In the genomic region with DNA sequence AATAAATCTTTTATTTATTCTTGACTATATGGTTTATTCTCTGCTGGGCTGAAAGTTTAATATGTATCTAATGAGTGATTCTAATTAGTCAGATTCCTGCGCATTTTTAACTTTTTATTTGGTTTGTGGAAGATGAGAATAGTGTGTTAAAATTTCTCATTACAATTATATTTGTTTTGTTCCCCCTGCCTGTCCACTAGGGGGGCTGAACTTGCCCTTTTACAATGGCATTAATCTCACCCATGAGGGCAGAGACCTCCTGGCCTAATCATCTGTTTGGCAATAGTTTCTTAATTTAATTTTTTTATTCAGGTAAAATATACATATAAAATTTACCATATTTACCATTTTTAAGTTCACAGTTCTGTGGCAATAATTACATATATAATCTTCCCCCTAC, we compare ENCODE assay signal across 21 cellular contexts.
DNase-seq lines count a peak whose midpoint lies in the region; ATAC-seq, FAIRE-seq and TF ChIP-seq lines count a peak whose summit lies in the region.
"Had no signal": no experiment of that assay in that cellular context is flagged by ENCODE, and none has a peak within 500 bp of the region (broad histone marks: within the 10 kb centered on the region; RNA-seq: fewer than 3 reads in every experiment).

No MANE protein-coding gene starts in this region.

- WGBS in sigmoid colon, 2 donors = 44 to 96% methylated on average over 1 of the region's 1 CpG

- no peak overlapping the region for H3K27ac ChIP-seq in sigmoid colon
- H3K27ac ChIP-seq: Peyer's patch, SJSA1 had no signal

- H3K79me2 ChIP-seq in Loucy (ENCODE audit: insufficient read depth, low read length) = no peaks in the 10 kb centered on the region

- H3K4me3 ChIP-seq in GM06990 (replicated peaks; ENCODE audit: low read depth, low read length) (no peak overlapping the region), Loucy (ENCODE audit: low read length, poor library complexity, severe bottlenecking) (no peak overlapping the region), sigmoid colon (no peak overlapping the region)
- H3K4me3 ChIP-seq: GM12878, Peyer's patch, SJSA1 had no signal

- TF ChIP-seq CTCF in GM06990 (IDR thresholded peaks at IDR 0.05; ENCODE audit: insufficient read depth, low read length, poor library complexity, severe bottlenecking) (peak; percentile 34), Loucy (conservative IDR thresholded peaks at IDR 0.05; ENCODE audit: low read length) (peak; percentile 51), endothelial cell (IDR thresholded peaks at IDR 0.05; ENCODE audit: unreplicated experiment) (peak; percentile 48), sigmoid colon (IDR thresholded peaks at IDR 0.05) (no peak)

- no peak overlapping the region for H2AFZ ChIP-seq in Loucy (ENCODE audit: low read length)

- H3K4me2 ChIP-seq in Loucy (ENCODE audit: low read depth, low read length, poor library complexity, severe bottlenecking) = no peak overlapping the region

- H3K36me3 ChIP-seq in GM06990 (ENCODE audit: control insufficient read depth, insufficient read depth, low read length) (no peaks in the 10 kb centered on the region), Loucy (ENCODE audit: insufficient read depth, low read length) (no peaks in the 10 kb centered on the region), sigmoid colon (no peaks in the 10 kb centered on the region)
- H3K36me3 ChIP-seq: Peyer's patch, SJSA1 had no signal

- DNase-seq in GM06990 (ENCODE audit: extremely low read depth, insufficient read length) (no peak), endothelial cell (ENCODE audit: low spot score) (no peak), RCC 7860 (ENCODE audit: low spot score) (no peak), sigmoid colon (no peak), ACHN (no peak)
- DNase-seq: EL, GF-D8, HCEC 1CT, NCI-H1048, NCI-H1417 treated with DMSO at 0.1 percent for 48 hours, NCI-H187, NCI-H446 treated with DMSO at 0.1 percent for 48 hours, NCI-H69, Peyer's patch, T-helper 17 cell had no signal

- no peaks in the 10 kb centered on the region for H3K27me3 ChIP-seq in GM06990 (replicated peaks; ENCODE audit: control insufficient read depth, insufficient read depth, low read length)
- H3K27me3 ChIP-seq in Loucy (ENCODE audit: insufficient read depth, low read length, poor library complexity, severe bottlenecking) = no peaks in the 10 kb centered on the region
- no peaks in the 10 kb centered on the region for H3K27me3 ChIP-seq in sigmoid colon
- H3K27me3 ChIP-seq: Peyer's patch, SJSA1 had no signal

- TF ChIP-seq EP300 in sigmoid colon (IDR thresholded peaks at IDR 0.05) = no peak

- no peak for FAIRE-seq in RCC 7860 (lab: Jason Lieb, UNC)
- FAIRE-seq: GM12878 had no signal

- no peak overlapping the region for H3K9ac ChIP-seq in Loucy (ENCODE audit: low read depth, low read length, poor library complexity, severe bottlenecking)

- ATAC-seq in HG03159 (IDR thresholded peaks at IDR 0.05; ENCODE audit: unreplicated experiment) = no peak
- ATAC-seq: GM12878, T-helper 17 cell had no signal

- TF ChIP-seq POLR2A in sigmoid colon (IDR thresholded peaks at IDR 0.05) = no peak

- H3K9me3 Mint-ChIP-seq in endothelial cell (ENCODE audit: unreplicated experiment) = no peaks in the 10 kb centered on the region

- in situ Hi-C loops in ACHN (cut with HindIII; ENCODE audit: low pct_ligation_motif_present, low pct_unique_long_range_greater_than_20kb, low sequenced_read_pairs) = no loop called here

- intact Hi-C loops in sigmoid colon (cut with DNase I) = no loop called here

- H3K9me2 ChIP-seq in Loucy (replicated peaks; ENCODE audit: low read depth, low read length) = no peaks in the 10 kb centered on the region

- H3K27ac Mint-ChIP-seq in endothelial cell (ENCODE audit: unreplicated experiment) = no peak overlapping the region
- H3K27ac Mint-ChIP-seq: CD14-positive monocyte, IgD-negative memory B cell, T-helper 17 cell had no signal

- H3K27me3 Mint-ChIP-seq in endothelial cell (ENCODE audit: unreplicated experiment) = no peaks in the 10 kb centered on the region
- H3K27me3 Mint-ChIP-seq: IgD-negative memory B cell had no signal

- no peaks in the 10 kb centered on the region for H3K4me1 ChIP-seq in Loucy (ENCODE audit: insufficient read depth, low read length, poor library complexity, severe bottlenecking)
- H3K4me1 ChIP-seq in sigmoid colon = no peaks in the 10 kb centered on the region
- H3K4me1 ChIP-seq: Peyer's patch, SJSA1 had no signal

- no peaks in the 10 kb centered on the region for H3K36me3 Mint-ChIP-seq in endothelial cell (ENCODE audit: low read depth, unreplicated experiment)
- H3K36me3 Mint-ChIP-seq: CD14-positive monocyte, IgD-negative memory B cell had no signal

- H3K4me1 Mint-ChIP-seq in endothelial cell (ENCODE audit: unreplicated experiment) = no peaks in the 10 kb centered on the region
- H3K4me1 Mint-ChIP-seq: CD14-positive monocyte, IgD-negative memory B cell, T-helper 17 cell had no signal

- H4K20me1 ChIP-seq in Loucy (ENCODE audit: insufficient read depth, low read length, poor library complexity, severe bottlenecking) = no peaks in the 10 kb centered on the region

- no peaks in the 10 kb centered on the region for H3F3A ChIP-seq in Loucy (ENCODE audit: low read depth)

- H3K4me3 Mint-ChIP-seq in endothelial cell (ENCODE audit: unreplicated experiment) = no peak overlapping the region
- H3K4me3 Mint-ChIP-seq: CD14-positive monocyte, IgD-negative memory B cell, T-helper 17 cell had no signal

- no peaks in the 10 kb centered on the region for H3K9me3 ChIP-seq in Loucy (ENCODE audit: insufficient read depth, low read depth, low read length)
- H3K9me3 ChIP-seq in sigmoid colon = no peaks in the 10 kb centered on the region
- H3K9me3 ChIP-seq: Peyer's patch, SJSA1 had no signal

Comparison
In these comparisons a context has a peak if more than half of its experiments do, and no peak if none do; other contexts are left out.
1. CTCF ChIP-seq: peak in GM06990 (single experiment), Loucy (single experiment) and endothelial cell (single experiment); none in sigmoid colon (0 of 4).